Comparison of ENCODE assay signal across 1 cellular context in genomic region chr5:178626484-178627258, GRCh38.
A peak's percentile ranks its signal among the peaks of the same experiment; 100 is the strongest.
TF ChIP-seq lines count a peak whose summit lies in the region.

Gene CLK4, minus strand, starts transcription at chr5:178627050. Its CDS starts 3,634 bp downstream, at chr5:178623416.

TF ChIP-seq in HEK293, 187 proteins besides CTCF, POLR2A, EP300 and RAD21 (continued from another document):
- TF ChIP-seq ZFHX2 (tag by site-specific recombination; conservative IDR thresholded peaks at IDR 0.05): peak; percentile 72; the same call in 1 of the 2 replicates
- TF ChIP-seq ZNF114 (tag by site-specific recombination; IDR thresholded peaks at IDR 0.05): no peak
- no peak for TF ChIP-seq ZNF488 (tag by site-specific recombination; IDR thresholded peaks at IDR 0.05)
- no peak for TF ChIP-seq ZNF560 (tag by site-specific recombination; IDR thresholded peaks at IDR 0.05; ENCODE audit: borderline replicate concordance)
- no peak for TF ChIP-seq REPIN1 (tag by site-specific recombination; IDR thresholded peaks at IDR 0.05; ENCODE audit: low read depth)
- TF ChIP-seq ZNF837 (tag by site-specific recombination; IDR thresholded peaks at IDR 0.05): no peak
- no peak for TF ChIP-seq ZNF654 (tag by site-specific recombination; IDR thresholded peaks at IDR 0.05; ENCODE audit: low read depth)
- TF ChIP-seq ZFP3 (tag by site-specific recombination; IDR thresholded peaks at IDR 0.05; ENCODE audit: low read depth): no peak
- TF ChIP-seq ZNF776 (tag by site-specific recombination; IDR thresholded peaks at IDR 0.05; ENCODE audit: borderline replicate concordance): no peak
- TF ChIP-seq ZNF600 (tag by site-specific recombination; IDR thresholded peaks at IDR 0.05): peak; percentile 56; the same call in 1 of the 2 replicates
- TF ChIP-seq ZNF664 (tag by site-specific recombination; IDR thresholded peaks at IDR 0.05): no peak
- no peak for TF ChIP-seq BCL6B (tag by site-specific recombination; IDR thresholded peaks at IDR 0.05)
- TF ChIP-seq GFI1B (tag by site-specific recombination; IDR thresholded peaks at IDR 0.05): no peak
- peak; percentile 93 for TF ChIP-seq ZFP37 (tag by site-specific recombination; IDR thresholded peaks at IDR 0.05)
- no peak for TF ChIP-seq SCRT1 (tag by site-specific recombination; IDR thresholded peaks at IDR 0.05; ENCODE audit: borderline replicate concordance)
- TF ChIP-seq PBX3 (CRISPR knock-in tag; IDR thresholded peaks at IDR 0.05): no peak
- peak; percentile 44; the same call in 1 of the 2 replicates for TF ChIP-seq ZBTB6 (tag by site-specific recombination; IDR thresholded peaks at IDR 0.05)
- TF ChIP-seq ZBTB7A (tag by site-specific recombination; IDR thresholded peaks at IDR 0.05; ENCODE audit: low read depth): peak; percentile 82
- TF ChIP-seq ZNF416 (tag by site-specific recombination; IDR thresholded peaks at IDR 0.05): no peak
- 0 out of 2 replicates have a peak, but pooled peaks have one; percentile 7 for TF ChIP-seq AEBP2 (tag by site-specific recombination; IDR thresholded peaks at IDR 0.05; ENCODE audit: borderline replicate concordance)
- TF ChIP-seq ZNF701 (tag by site-specific recombination; IDR thresholded peaks at IDR 0.05): no peak
- peak; percentile 37; the same call in 1 of the 2 replicates for TF ChIP-seq TSHZ1 (tag by site-specific recombination; IDR thresholded peaks at IDR 0.05; ENCODE audit: borderline replicate concordance)
- no peak for TF ChIP-seq ZNF26 (tag by site-specific recombination; IDR thresholded peaks at IDR 0.05)
- peak; percentile 95 for TF ChIP-seq YY1 (tag by site-specific recombination; IDR thresholded peaks at IDR 0.05)
- no peak for TF ChIP-seq ZNF596 (tag by site-specific recombination; IDR thresholded peaks at IDR 0.05)
- no peak for TF ChIP-seq SALL2 (tag by site-specific recombination; IDR thresholded peaks at IDR 0.05; ENCODE audit: borderline replicate concordance)
- TF ChIP-seq ZNF2 (tag by site-specific recombination; IDR thresholded peaks at IDR 0.05): peak; percentile 84
- TF ChIP-seq YY2 (tag by site-specific recombination; IDR thresholded peaks at IDR 0.05): peak; percentile 91
- TF ChIP-seq ZSCAN4 (tag by site-specific recombination; IDR thresholded peaks at IDR 0.05): peak; percentile 51; the same call in 1 of the 2 replicates
- TF ChIP-seq MZF1 (tag by site-specific recombination; IDR thresholded peaks at IDR 0.05; ENCODE audit: borderline replicate concordance): peak; percentile 71
- TF ChIP-seq ZNF830 (tag by site-specific recombination; IDR thresholded peaks at IDR 0.05; ENCODE audit: low read depth): no peak
- TF ChIP-seq ZNF132 (tag by site-specific recombination; IDR thresholded peaks at IDR 0.05; ENCODE audit: borderline replicate concordance): no peak
- TF ChIP-seq ZNF580 (tag by site-specific recombination; IDR thresholded peaks at IDR 0.05): peak; percentile 50; the same call in 1 of the 2 replicates
- peak; percentile 32; the same call in 1 of the 2 replicates for TF ChIP-seq GLIS2 (tag by site-specific recombination; IDR thresholded peaks at IDR 0.05)
- no peak for TF ChIP-seq ZNF777 (tag by site-specific recombination; IDR thresholded peaks at IDR 0.05; ENCODE audit: borderline replicate concordance)
- TF ChIP-seq ZSCAN16 (tag by site-specific recombination; IDR thresholded peaks at IDR 0.05): peak; percentile 77; the same call in 1 of the 2 replicates
- TF ChIP-seq ZNF311 (tag by site-specific recombination; IDR thresholded peaks at IDR 0.05; ENCODE audit: borderline replicate concordance): no peak
- no peak for TF ChIP-seq HOXD13 (CRISPR knock-in tag; IDR thresholded peaks at IDR 0.05; ENCODE audit: borderline replicate concordance)
- no peak for TF ChIP-seq ZNF398 (tag by site-specific recombination; IDR thresholded peaks at IDR 0.05)
- TF ChIP-seq ZNF202 (tag by site-specific recombination; IDR thresholded peaks at IDR 0.05; ENCODE audit: borderline replicate concordance): 0 out of 2 replicates have a peak, but pooled peaks have one; percentile 6
- no peak for TF ChIP-seq ZNF423 (tag by site-specific recombination; IDR thresholded peaks at IDR 0.05)
- TF ChIP-seq ZNF169 (tag by site-specific recombination; IDR thresholded peaks at IDR 0.05): no peak
- TF ChIP-seq ZNF391 (tag by site-specific recombination; IDR thresholded peaks at IDR 0.05; ENCODE audit: borderline replicate concordance, low read depth): peak; percentile 87; the same call in 1 of the 2 replicates
- TF ChIP-seq ZNF792 (tag by site-specific recombination; IDR thresholded peaks at IDR 0.05): no peak
- no peak for TF ChIP-seq ZNF138 (tag by site-specific recombination; IDR thresholded peaks at IDR 0.05; ENCODE audit: borderline replicate concordance)
- TF ChIP-seq ZNF37A (tag by site-specific recombination; IDR thresholded peaks at IDR 0.05): no peak
- TF ChIP-seq ZNF513 (tag by site-specific recombination; IDR thresholded peaks at IDR 0.05): no peak
- peak; percentile 25; the same call in 1 of the 2 replicates for TF ChIP-seq WT1 (tag by site-specific recombination; IDR thresholded peaks at IDR 0.05)
- no peak; the same call in 1 of the 2 replicates for TF ChIP-seq RBAK (tag by site-specific recombination; IDR thresholded peaks at IDR 0.05)
- no peak for TF ChIP-seq ZNF555 (tag by site-specific recombination; conservative IDR thresholded peaks at IDR 0.05)
- TF ChIP-seq IKZF3 (tag by site-specific recombination; IDR thresholded peaks at IDR 0.05): no peak
- TF ChIP-seq ZNF558 (tag by site-specific recombination; IDR thresholded peaks at IDR 0.05): no peak
